In the genomic region with DNA sequence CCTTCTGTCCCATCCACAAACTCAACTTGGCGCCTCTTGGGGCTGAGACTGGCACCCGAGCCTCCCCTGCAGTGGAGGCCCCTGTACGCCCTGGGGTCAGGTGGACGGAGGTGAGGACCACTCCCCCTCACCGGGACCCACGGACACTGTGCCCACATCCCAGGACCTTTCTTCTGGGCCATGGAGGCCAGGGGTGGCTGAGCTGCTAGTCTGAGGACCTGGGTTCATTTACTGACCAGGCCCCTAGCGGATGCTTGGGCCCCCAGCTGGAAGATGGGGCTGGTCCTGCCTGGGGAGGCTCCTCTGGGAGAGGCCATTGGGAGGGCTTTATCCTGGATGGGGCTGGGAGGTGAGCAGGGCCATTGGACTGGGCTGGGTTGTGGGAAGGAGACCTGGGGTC, we compare ENCODE assay signal across 20 cellular contexts. TPM values are rescaled to one million over a fixed set of nuclear protein-coding genes. Genes with fewer than 3 reads are reported as not detected.
DNase-seq lines count a peak whose midpoint lies in the region; ATAC-seq, FAIRE-seq and TF ChIP-seq lines count a peak whose summit lies in the region.
"Had no signal": no experiment of that assay in that cellular context is flagged by ENCODE, and none has a peak within 500 bp of the region (broad histone marks: within the 10 kb centered on the region; RNA-seq: fewer than 3 reads in every experiment).

No MANE protein-coding gene starts in this region.

- H3K79me2 ChIP-seq in K562 (ENCODE audit: control insufficient read depth, insufficient read depth, low read length) (no peaks in the 10 kb centered on the region), H1 (ENCODE audit: control insufficient read depth in 1 of 2, insufficient read depth in 2 of 2, low read length in 2 of 2) (no peaks in the 10 kb centered on the region)

- no peak overlapping the region; a peak in 1 of 4 replicates for H3K9ac ChIP-seq in K562 (ENCODE audit: insufficient read depth in 1 of 2, low read depth in 2 of 2, low read length in 2 of 2)
- H3K9ac ChIP-seq in H1 (replicated peaks in 1 of 4; ENCODE audit: extremely low read depth in 1 of 4, low read depth in 3 of 4, low read length in 3 of 4) = no peak overlapping the region

- in situ Hi-C loops in K562 (cut with MboI) = no loop called here

- no peak overlapping the region for H3K56ac ChIP-seq in H1 (replicated peaks; ENCODE audit: insufficient read length, low read depth, low read length)

- H3K4me3 Mint-ChIP-seq in T-cell = no peak overlapping the region

- H3K4ac ChIP-seq in H1 (replicated peaks; ENCODE audit: insufficient read length, low read depth, low read length) = no peak overlapping the region

- POLR2A ChIA-PET in K562 (lab: Yijun Ruan, JAX) (interaction anchor here (0.7 to 1.3 kb wide), 2 partner anchors 10 to 476 kb away, joined by 3 to 4 read pairs; no protein-coding TSS in a partner anchor), H1 (lab: Charles Lee; ENCODE audit: partially characterized antibody) (interaction anchor here (1.1 kb wide), 1 partner anchor 23 kb away, joined by 3 read pairs; no protein-coding TSS in a partner anchor), T-cell (lab: Charles Lee) (no interaction called here)

- H4K5ac ChIP-seq in H1 (ENCODE audit: insufficient read length, low read depth, low read length) = no peak overlapping the region

- no peak for ATAC-seq in K562
- no peak for ATAC-seq in left lung
- no peak for ATAC-seq in T-cell (replicated peaks in 1 of 4)

- peaks cover 17 to 18% of the 10 kb centered on the region in 2 donors for H3K27me3 Mint-ChIP-seq in T-cell

- no peak overlapping the region for H3K23ac ChIP-seq in H1 (ENCODE audit: insufficient read length)

- no peaks in the 10 kb centered on the region for H3K9me3 Mint-ChIP-seq in T-cell

- no peaks in the 10 kb centered on the region for H3K9me3 ChIP-seq in K562 (replicated peaks; ENCODE audit: control insufficient read depth, insufficient read depth, low read depth, low read length)
- H3K9me3 ChIP-seq in H1 (ENCODE audit: insufficient read depth in 2 of 2, low read depth in 1 of 2, low read length in 1 of 2) = peaks cover 0 to 3% of the 10 kb centered on the region in 2 experiments; a peak in 1 of 4 replicates
- H3K9me3 ChIP-seq in left lung = no peaks in the 10 kb centered on the region
- H3K9me3 ChIP-seq in testis = no peaks in the 10 kb centered on the region

- no peak overlapping the region for H2BK12ac ChIP-seq in H1 (ENCODE audit: low read depth, low read length)

- H3K4me2 ChIP-seq in K562 (ENCODE audit: insufficient read depth, low read length) = no peak overlapping the region
- H3K4me2 ChIP-seq in H1 (ENCODE audit: insufficient read depth in 1 of 2, low read depth in 2 of 2, low read length in 2 of 2) = no peak overlapping the region

- H3K9me1 ChIP-seq in K562 (ENCODE audit: control insufficient read depth, insufficient read depth, low read length) = no peaks in the 10 kb centered on the region

- no peak overlapping the region for H2BK20ac ChIP-seq in H1 (ENCODE audit: low read length)

- H3K79me1 ChIP-seq in H1 (ENCODE audit: low read depth, low read length) = no peaks in the 10 kb centered on the region

- WGBS in K562 (ENCODE audit: insufficient coverage, low coverage, missing lambda C conversion rate) = 67% methylated on average over 7 of the region's 7 CpGs
- 80% methylated on average over 7 of the region's 7 CpGs; no CpG with 5 or more reads in 1 of the 2 experiments for WGBS in H1 (ENCODE audit: extremely low coverage in 1 of 2, insufficient coverage in 1 of 2, insufficient read length in 1 of 2, insufficient replicate concordance in 2 of 2, low coverage in 1 of 2, low lambda C conversion rate in 2 of 2, missing lambda C conversion rate in 1 of 2), 2 experiments
- 83% methylated on average over 7 of the region's 7 CpGs; no CpG with 5 or more reads in 1 of the 2 donors for WGBS in testis, 2 donors

- H3K36me3 Mint-ChIP-seq in T-cell = no peaks in the 10 kb centered on the region

- peak overlapping the region; percentile 68; the same call in 1 of the 2 replicates for H4K8ac ChIP-seq in H1 (ENCODE audit: extremely low read depth, insufficient read depth, low read length)

- DNase-seq in K562 (ENCODE audit: extremely low read depth in 1 of 4, low spot score in 3 of 4) (no peak), H1 (ENCODE audit: low read depth in 1 of 2, low spot score in 2 of 2) (no peak), left lung (peak; percentile 26 to 55), testis (no peak), NCI-H1417 treated with DMSO at 0.1 percent for 48 hours (lab: John Stamatoyannopoulos, UW) (no peak), T-cell (no peak), NOMO-1 treated with DMSO at 0.1 percent for 48 hours (lab: John Stamatoyannopoulos, UW; ENCODE audit: unreplicated experiment) (no peak)
- DNase-seq: ACHN; GOT3; KBM-7; NCI-H1105; NCI-H1694 treated with DMSO at 0.1 percent for 48 hours; NCI-H510A; NCI-H748 treated with DMSO at 0.1 percent for 48 hours; NK-92 treated with Interleukin-12 subunit alpha and Interleukin-12 subunit beta, amount 100 ng/mL, for 24 hours; OCI-M1 had no signal

- no peak overlapping the region for H3K18ac ChIP-seq in H1 (ENCODE audit: extremely low read depth, low read length)

- no peak for TF ChIP-seq POLR2A in K562 (conservative IDR thresholded peaks at IDR 0.05)
- TF ChIP-seq POLR2A in H1 (IDR thresholded peaks at IDR 0.05; ENCODE audit: control extremely low read depth in 1 of 2, low read depth in 2 of 2, low read length in 2 of 2) = no peak
- TF ChIP-seq POLR2A in testis (IDR thresholded peaks at IDR 0.05) = no peak

- no peak overlapping the region for H3K14ac ChIP-seq in H1 (ENCODE audit: insufficient read length)

- H3K23me2 ChIP-seq in H1 (ENCODE audit: low read depth, low read length) = no peaks in the 10 kb centered on the region

- no peak overlapping the region for H2AK5ac ChIP-seq in H1 (ENCODE audit: low read depth, low read length)

- H2BK5ac ChIP-seq in H1 (ENCODE audit: low read depth, low read length) = no peak overlapping the region

- H4K20me1 ChIP-seq in K562 (replicated peaks; ENCODE audit: control insufficient read depth, insufficient read depth, low read length) (no peaks in the 10 kb centered on the region), H1 (replicated peaks in 1 of 2; ENCODE audit: control insufficient read depth in 1 of 2, insufficient read depth in 2 of 2, low read length in 2 of 2) (no peaks in the 10 kb centered on the region)

- no peak for TF ChIP-seq EP300 in K562 (IDR thresholded peaks at IDR 0.05; ENCODE audit: low read length)
- TF ChIP-seq EP300 in H1 (IDR thresholded peaks at IDR 0.05; ENCODE audit: borderline replicate concordance in 1 of 2, low read depth in 2 of 2, low read length in 2 of 2) = no peak

- H3K4me1 Mint-ChIP-seq in T-cell = no peaks in the 10 kb centered on the region

- CTCF ChIA-PET in K562 (lab: Yijun Ruan, JAX; ENCODE audit: low intra/inter-chr PET ratio) = no interaction called here
- CTCF ChIA-PET in H1 (lab: Charles Lee; ENCODE audit: partially characterized antibody) = interaction anchor here (0.6 to 5.5 kb wide), 9 partner anchors 9 to 460 kb away, joined by 3 to 30 read pairs (median 3); no protein-coding TSS in a partner anchor
- CTCF ChIA-PET in T-cell (lab: Charles Lee) = no interaction called here

- H2BK120ac ChIP-seq in H1 (replicated peaks; ENCODE audit: low read depth, low read length) = no peak overlapping the region

- peaks cover 57 to 86% of the 10 kb centered on the region in 2 experiments for H3K4me1 ChIP-seq in K562 (replicated peaks in 1 of 2; ENCODE audit: control insufficient read depth in 2 of 2, insufficient read depth in 2 of 2, low read length in 2 of 2)
- peaks cover 0 to 3% (median 0%) of the 10 kb centered on the region in 4 experiments; a peak in 1 of 7 replicates for H3K4me1 ChIP-seq in H1 (replicated peaks in 1 of 4; ENCODE audit: control insufficient read depth in 3 of 4, insufficient read depth in 4 of 4, low read length in 3 of 4)
- no peaks in the 10 kb centered on the region for H3K4me1 ChIP-seq in left lung
- peaks cover 47% of the 10 kb centered on the region for H3K4me1 ChIP-seq in testis

- H3K36me3 ChIP-seq in K562 (ENCODE audit: control insufficient read depth, insufficient read depth, low read length) = no peaks in the 10 kb centered on the region
- no peaks in the 10 kb centered on the region for H3K36me3 ChIP-seq in H1 (ENCODE audit: control insufficient read depth in 2 of 4, insufficient read depth in 4 of 4, low read length in 3 of 4)
- H3K36me3 ChIP-seq in left lung = no peaks in the 10 kb centered on the region
- no peaks in the 10 kb centered on the region for H3K36me3 ChIP-seq in testis (ENCODE audit: low read depth, missing control alignments)

- H3K27me3 ChIP-seq in K562 (ENCODE audit: control insufficient read depth in 2 of 2, insufficient read depth in 2 of 2, low read length in 2 of 2) (no peaks in the 10 kb centered on the region), H1 (replicated peaks in 1 of 4; ENCODE audit: control insufficient read depth in 3 of 4, extremely low read depth in 1 of 4, insufficient read depth in 3 of 4, low read length in 3 of 4) (no peaks in the 10 kb centered on the region), left lung (peaks cover 0 to 41% of the 10 kb centered on the region in 2 donors), testis (no peaks in the 10 kb centered on the region)

- H3K4me3 ChIP-seq in K562 = no peak overlapping the region
- no peak overlapping the region for H3K4me3 ChIP-seq in H1 (ENCODE audit: extremely low read depth in 1 of 4, insufficient read depth in 2 of 4, low read depth in 3 of 4, low read length in 4 of 4)
- no peak overlapping the region for H3K4me3 ChIP-seq in left lung
- no peak overlapping the region for H3K4me3 ChIP-seq in testis

- intact Hi-C loops in K562 (cut with micrococcal nuclease) (no loop called here), left lung (cut with DNase I) (no loop called here), testis (cut with DNase I; ENCODE audit: low total_unique reads) (no loop called here)

- H3K27ac ChIP-seq in K562 (ENCODE audit: extremely low read depth, low read depth, low read length) (no peak overlapping the region), H1 (ENCODE audit: low read depth, low read length) (no peak overlapping the region), left lung (no peak overlapping the region), testis (peak overlapping the region; percentile 50 to 59)
- H3K27ac ChIP-seq: C4-2B had no signal

- FAIRE-seq in K562 (lab: Jason Lieb, UNC) = no peak
- FAIRE-seq in H1 (lab: Jason Lieb, UNC) = no peak
- FAIRE-seq: D721Med, GM12891 had no signal

- BruUV-seq in K562 (replicated peaks; lab: Mats Ljungman, UMichigan) = no TSS peak

- no peak overlapping the region for H3K27ac Mint-ChIP-seq in T-cell

- no peak overlapping the region for H4K91ac ChIP-seq in H1 (replicated peaks; ENCODE audit: insufficient read length, low read length)

- H2BK15ac ChIP-seq in H1 (ENCODE audit: low read length) = no peak overlapping the region

- TF ChIP-seq RAD21 in K562 (CRISPR knock-in tag; conservative IDR thresholded peaks at IDR 0.05 in 1 of 2, IDR thresholded peaks at IDR 0.05 in 1 of 2) (no peak), H1 (IDR thresholded peaks at IDR 0.05 in 1 of 2, conservative IDR thresholded peaks at IDR 0.05 in 1 of 2; ENCODE audit: low read depth in 2 of 2, low read length in 2 of 2) (no peak)

- H2AFZ ChIP-seq in K562 (ENCODE audit: low read depth, low read length) = no peak overlapping the region
- no peak overlapping the region for H2AFZ ChIP-seq in H1 (ENCODE audit: low read length)

- TF ChIP-seq CTCF in K562 (IDR thresholded peaks at IDR 0.05 in 2 of 3, conservative IDR thresholded peaks at IDR 0.05 in 1 of 3; ENCODE audit: insufficient read depth in 2 of 3, low read depth in 1 of 3, low read length in 3 of 3) = no peak
- no peak for TF ChIP-seq CTCF in H1 (IDR thresholded peaks at IDR 0.05; ENCODE audit: control extremely low read depth in 1 of 3, insufficient read depth in 1 of 3, low read depth in 1 of 3, low read length in 3 of 3)
- no peak for TF ChIP-seq CTCF in left lung (IDR thresholded peaks at IDR 0.05)
- TF ChIP-seq CTCF in testis (IDR thresholded peaks at IDR 0.05) = no peak

RNA-seq across cellular contexts. Expression of gene SLC6A19, which starts 16.9 kb away (rescaled TPM):
- total RNA-seq in K562 (2011; cell fraction: chromatin; rRNA removed; ENCODE audit: low replicate concordance) = 1.7 and 3.2 TPM in 2 replicates
- 2.1 and 2.2 TPM in 2 replicates for total RNA-seq in K562 (2011; cell fraction: nucleolus; rRNA removed)
- 1.5 and 1.6 TPM in 2 replicates for total RNA-seq in K562 (2011; cell fraction: nucleoplasm; rRNA removed)
- 0.59 and 1.3 TPM in 2 replicates for total RNA-seq in K562 (2014; rRNA removed)
- 0.26 and 0.47 TPM in 2 replicates for total RNA-seq in K562 (2014; rRNA removed; fragmentation: Illumina TruSeq; extraction: Trizol)
- 0.43 and 0.49 TPM in 2 replicates for total RNA-seq in K562 (2015; rRNA removed; fragmentation: Illumina TruSeq; extraction: Trizol)
- 1.3 and 1.6 TPM in 2 replicates for total RNA-seq in K562 (2021)
- 0.26 and 0.65 TPM in 2 replicates for polyA plus RNA-seq in K562 (2011; rRNA removed)
- 0.27 and 1.1 TPM in 2 replicates for polyA plus RNA-seq in K562 (2011; cell fraction: cytosol; rRNA removed)
- 1.4 and 5.0 TPM in 2 replicates for polyA plus RNA-seq in K562 (2011; cell fraction: nucleus; rRNA removed)
- 4.1 and 5.2 TPM in 2 replicates for polyA plus RNA-seq in K562 (2012)
- polyA plus RNA-seq in K562 (2014; fragmentation: Illumina TruSeq; extraction: Trizol) = 0.74 and 1.1 TPM in 2 replicates
- polyA plus RNA-seq in K562 (2014; fragmentation: Nextera tagmentation; extraction: Ambion mirVana) = under 1 TPM; 0.03 to 0.04 TPM
- 1.0 and 1.1 TPM in 2 replicates for polyA plus RNA-seq in K562 (2014; rRNA removed)
- 0.21 and 1.3 TPM in 2 replicates for polyA minus RNA-seq in K562 (2011; rRNA and poly(A)+ RNA removed)
- polyA minus RNA-seq in K562 (2011; cell fraction: cytosol; rRNA and poly(A)+ RNA removed) = 0.27 and 0.95 TPM in 2 replicates
- polyA minus RNA-seq in K562 (2011; cell fraction: nucleus; rRNA and poly(A)+ RNA removed) = 0.22 and 0.67 TPM in 2 replicates
- total RNA-seq in H1 (2021; fragmentation: NEBNext Ultra II Directional; extraction: Animal tissue kit (Norgen Biotek cat#: 25700)) = not detected in 2 replicates
- polyA plus RNA-seq in H1 (2011; rRNA removed) = 0.02 and 0.03 TPM in 2 replicates
- 0.03 TPM for polyA plus RNA-seq in H1 (2011; cell fraction: cytosol; rRNA removed)
- 0.06 TPM for polyA plus RNA-seq in H1 (2011; cell fraction: nucleus; rRNA removed)
- polyA plus RNA-seq in H1 (2012, experiment 1 of 2) = 0.05 TPM in 1 of 4 replicates, not detected in the others
- 0.03 TPM for polyA plus RNA-seq in H1 (2012, experiment 2 of 2)
- polyA plus RNA-seq in H1 (2013, experiment 1 of 2) = not detected
- polyA plus RNA-seq in H1 (2013, experiment 2 of 2) = 0.02 TPM
- polyA minus RNA-seq in H1 (2011; rRNA and poly(A)+ RNA removed) = 0.22 TPM in 1 of 2 replicates, not detected in the other
- not detected for polyA minus RNA-seq in H1 (2011; cell fraction: cytosol; rRNA and poly(A)+ RNA removed)
- polyA minus RNA-seq in H1 (2011; cell fraction: nucleus; rRNA and poly(A)+ RNA removed) = not detected
- not detected for total RNA-seq in left lung
- under 1 TPM; 0.16 to 0.68 TPM for total RNA-seq in testis
- polyA plus RNA-seq in testis (ENCODE audit: insufficient read depth, low read depth, low replicate concordance) = 0.28 TPM
- total RNA-seq in T-cell = under 1 TPM in 1 of 5 donors, not detected in 4; 0.06 TPM
- total RNA-seq: RPMI7951 had no signal

RNA-seq across cellular contexts. Expression of gene SLC6A18, which starts 40.7 kb away (rescaled TPM):
- not detected in 2 replicates for total RNA-seq in K562 (2011; cell fraction: chromatin; rRNA removed; ENCODE audit: low replicate concordance)
- not detected in 2 replicates for total RNA-seq in K562 (2011; cell fraction: nucleolus; rRNA removed)
- not detected in 2 replicates for total RNA-seq in K562 (2011; cell fraction: nucleoplasm; rRNA removed)
- total RNA-seq in K562 (2014; rRNA removed) (not detected in 2 replicates), K562 (2014; rRNA removed; fragmentation: Illumina TruSeq; extraction: Trizol) (not detected in 2 replicates), K562 (2015; rRNA removed; fragmentation: Illumina TruSeq; extraction: Trizol) (not detected in 2 replicates), K562 (2021) (not detected in 2 replicates), left lung (not detected), testis (under 1 TPM in 1 of 2 donors, not detected in 1; 0.24 TPM), T-cell (not detected)
- polyA plus RNA-seq in K562 (2011; rRNA removed) (not detected in 2 replicates), K562 (2014; fragmentation: Illumina TruSeq; extraction: Trizol) (not detected in 2 replicates), K562 (2014; fragmentation: Nextera tagmentation; extraction: Ambion mirVana) (not detected), K562 (2014; rRNA removed) (not detected in 2 replicates), H1 (2011; rRNA removed) (0.03 TPM in 1 of 2 replicates, not detected in the other), testis (ENCODE audit: insufficient read depth, low read depth, low replicate concordance) (not detected)
- polyA plus RNA-seq in K562 (2011; cell fraction: cytosol; rRNA removed) = not detected in 2 replicates
- polyA plus RNA-seq in K562 (2011; cell fraction: nucleus; rRNA removed) = not detected in 2 replicates
- not detected in 2 replicates for polyA plus RNA-seq in K562 (2012)
- polyA minus RNA-seq in K562 (2011; rRNA and poly(A)+ RNA removed) = not detected in 2 replicates
- polyA minus RNA-seq in K562 (2011; cell fraction: cytosol; rRNA and poly(A)+ RNA removed) = not detected in 2 replicates
- polyA minus RNA-seq in K562 (2011; cell fraction: nucleus; rRNA and poly(A)+ RNA removed) = not detected in 2 replicates
- not detected in 2 replicates for total RNA-seq in H1 (2021; fragmentation: NEBNext Ultra II Directional; extraction: Animal tissue kit (Norgen Biotek cat#: 25700))
- polyA plus RNA-seq in H1 (2011; cell fraction: cytosol; rRNA removed) = not detected
- not detected for polyA plus RNA-seq in H1 (2011; cell fraction: nucleus; rRNA removed)
- not detected in 4 replicates for polyA plus RNA-seq in H1 (2012, experiment 1 of 2)
- not detected for polyA plus RNA-seq in H1 (2012, experiment 2 of 2)
- not detected for polyA plus RNA-seq in H1 (2013, experiment 1 of 2)
- not detected for polyA plus RNA-seq in H1 (2013, experiment 2 of 2)
- not detected in 2 replicates for polyA minus RNA-seq in H1 (2011; rRNA and poly(A)+ RNA removed)
- polyA minus RNA-seq in H1 (2011; cell fraction: cytosol; rRNA and poly(A)+ RNA removed) = not detected
- not detected for polyA minus RNA-seq in H1 (2011; cell fraction: nucleus; rRNA and poly(A)+ RNA removed)
- total RNA-seq: RPMI7951 had no signal

Comparison
In these comparisons a context has a peak if more than half of its experiments do, and no peak if none do; other contexts are left out.
1. DNase-seq: peak in left lung (2 of 2); none in K562 (0 of 4), H1 (0 of 2), testis (single experiment), NCI-H1417 treated with DMSO at 0.1 percent for 48 hours (single experiment), T-cell (0 of 34) and NOMO-1 treated with DMSO at 0.1 percent for 48 hours (single experiment).
2. H3K27ac ChIP-seq: peak in testis (2 of 2); none in K562 (single experiment), H1 (single experiment) and left lung (0 of 2).
3. POLR2A ChIA-PET loops: an anchor here in K562 (0.7 to 1.3 kb wide) and H1 (1.1 kb wide); none called in T-cell.